ENCODE assay signal across 15 cellular contexts in the genomic region with DNA sequence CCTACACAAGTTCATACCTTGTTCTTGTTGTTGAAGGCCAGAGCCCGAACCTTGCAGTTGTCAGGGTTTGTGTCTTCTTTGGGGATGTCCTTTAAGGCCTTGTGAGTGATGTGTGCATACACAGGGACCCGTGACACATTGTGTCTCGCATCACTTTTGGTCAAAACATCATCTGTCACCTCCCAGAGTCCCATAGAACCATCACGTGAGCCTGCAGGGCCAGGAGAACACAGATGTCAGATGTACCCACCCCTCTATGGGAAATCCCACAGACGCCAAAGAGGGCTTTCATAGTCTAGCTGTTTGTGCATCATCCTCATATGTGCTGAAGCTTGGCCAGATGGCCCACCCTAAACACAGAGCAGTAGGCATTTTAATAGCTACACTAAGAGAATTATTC. TPM values are rescaled to one million over a fixed set of nuclear protein-coding genes. Genes with fewer than 3 reads are reported as not detected.
DNase-seq lines count a peak whose midpoint lies in the region; ATAC-seq, FAIRE-seq and TF ChIP-seq lines count a peak whose summit lies in the region.
"Had no signal": no experiment of that assay in that cellular context is flagged by ENCODE, and none has a peak within 500 bp of the region (broad histone marks: within the 10 kb centered on the region; RNA-seq: fewer than 3 reads in every experiment).

No MANE protein-coding gene starts in this region.

- H3K27ac Mint-ChIP-seq in nephron progenitor cell, result no peak overlapping the region
- H3K27ac Mint-ChIP-seq in T-helper 2 cell treated with Interferon-gamma antibody and Interleukin-4, amounts not matched to agents 5 μg/mL and 100 μg/mL, for 36 hours, result no peak overlapping the region
- H3K27ac Mint-ChIP-seq: activated naive CD4-positive, alpha-beta T cell treated with anti-CD3 and anti-CD28 coated beads, Interleukin-2, amount 50 U/mL, for 24 hours; natural killer cell; type B pancreatic cell; WTC11 had no signal

- peak; percentile 41 for ATAC-seq in GM19452 (IDR thresholded peaks at IDR 0.05; ENCODE audit: unreplicated experiment)
- ATAC-seq in HG02870 (IDR thresholded peaks at IDR 0.05; ENCODE audit: unreplicated experiment), result peak; percentile 48
- ATAC-seq: natural killer cell, WTC11 had no signal

- no peaks in the 10 kb centered on the region for H4K20me1 ChIP-seq in OCI-LY1 (ENCODE audit: insufficient read depth, low read length)

- H3K4me3 ChIP-seq in OCI-LY1 (ENCODE audit: low read depth, low read length, poor library complexity, severe bottlenecking), result peak overlapping the region; percentile 34

- H3F3A ChIP-seq in OCI-LY1 (ENCODE audit: insufficient read depth, low read length), result no peaks in the 10 kb centered on the region

- H3K4me2 ChIP-seq in OCI-LY1 (ENCODE audit: low read length), result peak overlapping the region; percentile 47
- H3K4me2 ChIP-seq: SK-N-SH had no signal

- H3K27me3 ChIP-seq in OCI-LY1 (ENCODE audit: insufficient read depth, low read length), result no peaks in the 10 kb centered on the region

- H3K9me3 Mint-ChIP-seq in nephron progenitor cell, result no peaks in the 10 kb centered on the region
- no peaks in the 10 kb centered on the region for H3K9me3 Mint-ChIP-seq in T-helper 2 cell treated with Interferon-gamma antibody and Interleukin-4, amounts not matched to agents 5 μg/mL and 100 μg/mL, for 36 hours
- H3K9me3 Mint-ChIP-seq: activated naive CD4-positive, alpha-beta T cell treated with anti-CD3 and anti-CD28 coated beads, Interleukin-2, amount 50 U/mL, for 24 hours; natural killer cell; type B pancreatic cell; WTC11 had no signal

- no peak overlapping the region for H3K4me3 Mint-ChIP-seq in nephron progenitor cell
- H3K4me3 Mint-ChIP-seq in T-helper 2 cell treated with Interferon-gamma antibody and Interleukin-4, amounts not matched to agents 5 μg/mL and 100 μg/mL, for 36 hours, result no peak overlapping the region
- H3K4me3 Mint-ChIP-seq: activated naive CD4-positive, alpha-beta T cell treated with anti-CD3 and anti-CD28 coated beads, Interleukin-2, amount 50 U/mL, for 24 hours; natural killer cell; type B pancreatic cell; WTC11 had no signal

- H3K79me2 ChIP-seq in OCI-LY1 (ENCODE audit: insufficient read depth, low read length), result no peaks in the 10 kb centered on the region

- no peak for TF ChIP-seq CTCF in OCI-LY1 (IDR thresholded peaks at IDR 0.05; ENCODE audit: low read length)
- no peak for TF ChIP-seq CTCF in nephron progenitor cell (IDR thresholded peaks at IDR 0.05)

- H3K4me1 ChIP-seq in OCI-LY1 (ENCODE audit: insufficient read depth, low read length, severe bottlenecking), result peaks cover 57% of the 10 kb centered on the region

- H3K9ac ChIP-seq in OCI-LY1 (ENCODE audit: low read length), result peak overlapping the region; percentile 48; the same call in 1 of the 2 replicates
- H3K9ac ChIP-seq: SK-N-SH had no signal

- peak; percentile 93 for FAIRE-seq in GM12891 (lab: Jason Lieb, UNC)
- FAIRE-seq: HTR-8/SVneo had no signal

- TF ChIP-seq POLR2A in GM12891 (IDR thresholded peaks at IDR 0.05; ENCODE audit: low read depth, low read length), result no peak

- H3K4me1 Mint-ChIP-seq in nephron progenitor cell, result no peaks in the 10 kb centered on the region
- no peaks in the 10 kb centered on the region for H3K4me1 Mint-ChIP-seq in T-helper 2 cell treated with Interferon-gamma antibody and Interleukin-4, amounts not matched to agents 5 μg/mL and 100 μg/mL, for 36 hours (ENCODE audit: low read depth)
- H3K4me1 Mint-ChIP-seq: activated naive CD4-positive, alpha-beta T cell treated with anti-CD3 and anti-CD28 coated beads, Interleukin-2, amount 50 U/mL, for 24 hours; WTC11 had no signal

- H3K27ac ChIP-seq in OCI-LY1 (ENCODE audit: low read depth, low read length, poor library complexity, severe bottlenecking), result peak overlapping the region; percentile 98

- H3K36me3 ChIP-seq in OCI-LY1 (ENCODE audit: insufficient read depth, low read length), result peaks cover 81% of the 10 kb centered on the region

- no peak for DNase-seq in GM12891 (ENCODE audit: insufficient read length, low spot score)
- no peak for DNase-seq in retina
- no peak for DNase-seq in A172 (ENCODE audit: low spot score)
- DNase-seq in nephron progenitor cell, result no peak
- DNase-seq in T-helper 2 cell treated with Interferon-gamma antibody and Interleukin-4, amounts not matched to agents 5 μg/mL and 100 μg/mL, for 36 hours (ENCODE audit: low spot score), result no peak
- DNase-seq: natural killer cell; SK-N-SH; stimulated activated CD4-positive, alpha-beta T cell treated with anti-CD3 and anti-CD28 coated beads, Interleukin-2, amount 100 ng/mL, for 48 hours had no signal

- H3K36me3 Mint-ChIP-seq in nephron progenitor cell (ENCODE audit: low read depth), result peaks cover 52% of the 10 kb centered on the region
- peaks cover 25% of the 10 kb centered on the region for H3K36me3 Mint-ChIP-seq in T-helper 2 cell treated with Interferon-gamma antibody and Interleukin-4, amounts not matched to agents 5 μg/mL and 100 μg/mL, for 36 hours (ENCODE audit: low read depth)

- no peaks in the 10 kb centered on the region for H3K9me2 ChIP-seq in OCI-LY1 (ENCODE audit: low read depth, low read length)
- H3K9me2 ChIP-seq: SK-N-SH had no signal

- no peaks in the 10 kb centered on the region for H3K9me3 ChIP-seq in OCI-LY1 (ENCODE audit: low read length)
- H3K9me3 ChIP-seq: SK-N-SH had no signal

- no peaks in the 10 kb centered on the region for H3K27me3 Mint-ChIP-seq in nephron progenitor cell (ENCODE audit: low read depth, poor library complexity)
- H3K27me3 Mint-ChIP-seq in T-helper 2 cell treated with Interferon-gamma antibody and Interleukin-4, amounts not matched to agents 5 μg/mL and 100 μg/mL, for 36 hours (ENCODE audit: low read depth), result no peaks in the 10 kb centered on the region
- H3K27me3 Mint-ChIP-seq: activated naive CD4-positive, alpha-beta T cell treated with anti-CD3 and anti-CD28 coated beads, Interleukin-2, amount 50 U/mL, for 24 hours; type B pancreatic cell had no signal

- no peak overlapping the region for H2AFZ ChIP-seq in OCI-LY1 (ENCODE audit: low read length)

TF ChIP-seq in GM12891, 5 proteins besides CTCF, POLR2A, EP300 and RAD21:
- TF ChIP-seq POU2F2 (IDR thresholded peaks at IDR 0.05; ENCODE audit: low read depth, low read length), result no peak
- TF ChIP-seq POLR2AphosphoS5 (IDR thresholded peaks at IDR 0.05; ENCODE audit: low read depth, low read length), result no peak
- no peak for TF ChIP-seq SPI1 (IDR thresholded peaks at IDR 0.05; ENCODE audit: low read depth, low read length)
- TF ChIP-seq PAX5 (IDR thresholded peaks at IDR 0.05; ENCODE audit: insufficient read depth, low read length, severe bottlenecking), result no peak
- no peak for TF ChIP-seq TAF1 (IDR thresholded peaks at IDR 0.05; ENCODE audit: low read depth, low read length)
TF ChIP-seq in GM12891: peak in this region for 0.

RNA-seq across cellular contexts. Expression of a gene that starts 28.2 kb away (rescaled TPM):
- 13.8 TPM for polyA plus RNA-seq in GM12891 (2012; ENCODE audit: low read depth, missing spikeins)
- 18.4 and 23.0 TPM in 2 replicates for total RNA-seq in A172 (2014; rRNA removed; shearing (Covaris generic))

RNA-seq across cellular contexts. Expression of a gene that starts 49.6 kb away (rescaled TPM):
- 22.3 TPM for polyA plus RNA-seq in GM12891 (2012; ENCODE audit: low read depth, missing spikeins)
- total RNA-seq in A172 (2014; rRNA removed; shearing (Covaris generic)), result 11.6 and 14.7 TPM in 2 replicates
